ENCODE assay signal across 20 cellular contexts in the genomic region with DNA sequence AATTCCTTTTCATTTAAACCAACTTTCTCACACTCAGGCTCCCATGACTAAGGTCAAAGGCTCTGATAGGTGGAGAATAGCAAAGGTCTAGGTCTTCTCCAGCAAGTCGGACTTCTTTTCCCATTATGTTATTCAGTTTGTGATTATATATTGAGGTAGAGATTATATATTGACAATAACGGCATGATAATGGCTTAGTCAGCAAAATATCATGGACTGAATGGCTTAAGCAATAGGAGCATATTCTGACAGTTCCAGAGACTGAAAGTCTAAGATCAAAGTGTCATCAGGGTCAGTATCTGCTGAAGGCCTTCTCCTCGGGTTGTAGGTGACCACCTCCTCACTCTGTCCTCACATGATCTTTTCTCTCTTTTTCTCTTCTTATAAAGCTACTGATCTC.
DNase-seq lines count a peak whose midpoint lies in the region; ATAC-seq, FAIRE-seq and TF ChIP-seq lines count a peak whose summit lies in the region.
"Had no signal": no experiment of that assay in that cellular context is flagged by ENCODE, and none has a peak within 500 bp of the region (broad histone marks: within the 10 kb centered on the region; RNA-seq: fewer than 3 reads in every experiment).

No MANE protein-coding gene starts in this region.

- no peak overlapping the region for H3K9ac ChIP-seq in HepG2 (ENCODE audit: insufficient read depth, low read depth, low read length)
- H3K9ac ChIP-seq in K562 (ENCODE audit: insufficient read depth in 1 of 2, low read depth in 2 of 2, low read length in 2 of 2), result no peak overlapping the region
- H3K9ac ChIP-seq: BLaER1 treated with 17β-estradiol and CSF1 and Interleukin-3, amounts not matched to agents 10 nM and 100 nM had no signal

- H2AFZ ChIP-seq in HepG2 (ENCODE audit: low read length), result no peak overlapping the region
- H2AFZ ChIP-seq in K562 (ENCODE audit: low read depth, low read length), result no peak overlapping the region

- no peaks in the 10 kb centered on the region for H3K9me3 ChIP-seq in HepG2 (ENCODE audit: low read length)
- H3K9me3 ChIP-seq in right lobe of liver, result no peaks in the 10 kb centered on the region
- no peaks in the 10 kb centered on the region for H3K9me3 ChIP-seq in K562 (replicated peaks; ENCODE audit: control insufficient read depth, insufficient read depth, low read depth, low read length)
- H3K9me3 ChIP-seq: BLaER1 treated with 17β-estradiol and CSF1 and Interleukin-3, amounts not matched to agents 10 nM and 100 nM; Caco-2 had no signal

- no TSS peak for BruUV-seq in HepG2 (replicated peaks; lab: Mats Ljungman, UMichigan)
- BruUV-seq in K562 (replicated peaks; lab: Mats Ljungman, UMichigan), result no TSS peak

- TF ChIP-seq POLR2A in HepG2 (IDR thresholded peaks at IDR 0.05; ENCODE audit: insufficient read depth in 1 of 2, low read depth in 2 of 2, low read length in 2 of 2) (no peak), right lobe of liver (IDR thresholded peaks at IDR 0.05) (no peak), K562 (conservative IDR thresholded peaks at IDR 0.05) (no peak)

- peaks cover 10% of the 10 kb centered on the region; the same call in 1 of the 2 replicates for H3K4me1 ChIP-seq in HepG2 (ENCODE audit: insufficient read depth, low read length)
- no peaks in the 10 kb centered on the region for H3K4me1 ChIP-seq in right lobe of liver
- no peaks in the 10 kb centered on the region for H3K4me1 ChIP-seq in K562 (replicated peaks in 1 of 2; ENCODE audit: control insufficient read depth in 2 of 2, insufficient read depth in 2 of 2, low read length in 2 of 2)
- H3K4me1 ChIP-seq: BLaER1 treated with 17β-estradiol and CSF1 and Interleukin-3, amounts not matched to agents 10 nM and 100 nM; Caco-2 had no signal

- no peak for TF ChIP-seq CTCF in HepG2 (CRISPR knock-in tag; IDR thresholded peaks at IDR 0.05)
- TF ChIP-seq CTCF in right lobe of liver (IDR thresholded peaks at IDR 0.05), result no peak
- TF ChIP-seq CTCF in K562 (IDR thresholded peaks at IDR 0.05 in 2 of 3, conservative IDR thresholded peaks at IDR 0.05 in 1 of 3; ENCODE audit: insufficient read depth in 2 of 3, low read depth in 1 of 3, low read length in 3 of 3), result no peak

- intact Hi-C loops in HepG2 (cut with micrococcal nuclease; ENCODE audit: unreplicated experiment), result no loop called here
- intact Hi-C loops in right lobe of liver (cut with DNase I), result no loop called here
- intact Hi-C loops in K562 (cut with micrococcal nuclease), result no loop called here

- CTCF ChIA-PET in HepG2 (lab: Yijun Ruan, JAX; ENCODE audit: low intra/inter-chr PET ratio, low total read pairs), result no interaction called here
- CTCF ChIA-PET in K562 (lab: Yijun Ruan, JAX; ENCODE audit: low intra/inter-chr PET ratio), result no interaction called here

- DNase-seq in HepG2 (ENCODE audit: low spot score) (no peak), right lobe of liver (no peak), K562 (ENCODE audit: extremely low read depth in 1 of 4, low spot score in 3 of 4) (no peak), substantia nigra (lab: John Stamatoyannopoulos, UW) (no peak), A172 (ENCODE audit: low spot score) (no peak)
- DNase-seq: AML-193; Caco-2; Calu3; CD4-positive, alpha-beta T cell; CD8-positive, alpha-beta T cell; DMS79 treated with DMSO at 0.1 percent for 48 hours; GF-D8 had no signal

- no peak for FAIRE-seq in HepG2 (lab: Jason Lieb, UNC)
- no peak for FAIRE-seq in K562 (lab: Jason Lieb, UNC)
- FAIRE-seq: A204.1, D721Med, G401.6, GM12891, GM18507 had no signal

- no peak for TF ChIP-seq RAD21 in HepG2 (CRISPR knock-in tag; IDR thresholded peaks at IDR 0.05)
- no peak for TF ChIP-seq RAD21 in K562 (CRISPR knock-in tag; conservative IDR thresholded peaks at IDR 0.05 in 1 of 2, IDR thresholded peaks at IDR 0.05 in 1 of 2)

- H3K27me3 ChIP-seq in HepG2 (ENCODE audit: control insufficient read depth in 1 of 2, insufficient read depth in 2 of 2, low read length in 2 of 2) (no peaks in the 10 kb centered on the region), right lobe of liver (no peaks in the 10 kb centered on the region), K562 (ENCODE audit: control insufficient read depth in 2 of 2, insufficient read depth in 2 of 2, low read length in 2 of 2) (no peaks in the 10 kb centered on the region)
- H3K27me3 ChIP-seq: BLaER1 treated with 17β-estradiol and CSF1 and Interleukin-3, amounts not matched to agents 10 nM and 100 nM had no signal

- H3K36me3 ChIP-seq in HepG2 (replicated peaks in 1 of 2; ENCODE audit: control insufficient read depth in 1 of 2, insufficient read depth in 2 of 2, low read length in 2 of 2) (no peaks in the 10 kb centered on the region), right lobe of liver (no peaks in the 10 kb centered on the region), K562 (ENCODE audit: control insufficient read depth, insufficient read depth, low read length) (no peaks in the 10 kb centered on the region)
- H3K36me3 ChIP-seq: BLaER1 treated with 17β-estradiol and CSF1 and Interleukin-3, amounts not matched to agents 10 nM and 100 nM had no signal

- no peak overlapping the region for H3K27ac ChIP-seq in HepG2 (ENCODE audit: extremely low read length, insufficient read depth, low read length)
- no peak overlapping the region for H3K27ac ChIP-seq in right lobe of liver
- H3K27ac ChIP-seq in K562 (ENCODE audit: extremely low read depth, low read depth, low read length), result no peak overlapping the region
- H3K27ac ChIP-seq in substantia nigra (ENCODE audit: low read depth, low read length, poor library complexity, severe bottlenecking), result no peak overlapping the region
- H3K27ac ChIP-seq: 22Rv1; BLaER1 treated with 17β-estradiol and CSF1 and Interleukin-3, amounts not matched to agents 10 nM and 100 nM; C4-2B had no signal

- ATAC-seq in HepG2 (no peak), right lobe of liver (no peak), K562 (no peak)
- ATAC-seq: CD8-positive, alpha-beta T cell had no signal

- in situ Hi-C loops in HepG2 (cut with HindIII; ENCODE audit: extremely low pct_ligation_motif_present, low pct_unique_long_range_greater_than_20kb), result no loop called here
- in situ Hi-C loops in K562 (cut with MboI), result no loop called here

- TF ChIP-seq EP300 in HepG2 (IDR thresholded peaks at IDR 0.05; ENCODE audit: low read depth in 2 of 2, low read length in 2 of 2) (no peak), HepG2 (CRISPR knock-in tag; IDR thresholded peaks at IDR 0.05; ENCODE audit: borderline replicate concordance) (no peak), K562 (IDR thresholded peaks at IDR 0.05; ENCODE audit: low read length) (no peak)

- no peaks in the 10 kb centered on the region for H3K9me1 ChIP-seq in K562 (ENCODE audit: control insufficient read depth, insufficient read depth, low read length)

- no peak overlapping the region for H3K4me2 ChIP-seq in HepG2 (ENCODE audit: low read depth, low read length)
- H3K4me2 ChIP-seq in K562 (ENCODE audit: insufficient read depth, low read length), result no peak overlapping the region
- H3K4me2 ChIP-seq: BLaER1 treated with 17β-estradiol and CSF1 and Interleukin-3, amounts not matched to agents 10 nM and 100 nM had no signal

- no peak overlapping the region for H3K4me3 ChIP-seq in HepG2 (replicated peaks in 1 of 3; ENCODE audit: insufficient read depth in 1 of 3, low read depth in 2 of 3, low read length in 3 of 3)
- H3K4me3 ChIP-seq in right lobe of liver, result no peak overlapping the region
- H3K4me3 ChIP-seq in K562, result no peak overlapping the region
- H3K4me3 ChIP-seq: BLaER1 treated with 17β-estradiol and CSF1 and Interleukin-3, amounts not matched to agents 10 nM and 100 nM had no signal

- H3K79me2 ChIP-seq in HepG2 (ENCODE audit: insufficient read depth, low read length), result no peaks in the 10 kb centered on the region
- H3K79me2 ChIP-seq in K562 (ENCODE audit: control insufficient read depth, insufficient read depth, low read length), result no peaks in the 10 kb centered on the region

- WGBS in HepG2 (ENCODE audit: low lambda C conversion rate), result 3% methylated on average over 3 of the region's 3 CpGs
- 41% methylated on average over 3 of the region's 3 CpGs for WGBS in right lobe of liver (ENCODE audit: insufficient coverage, low coverage, low lambda C conversion rate, missing lambda C conversion rate)
- WGBS in K562 (ENCODE audit: insufficient coverage, low coverage, missing lambda C conversion rate), result 0% methylated on average over 3 of the region's 3 CpGs

- H4K20me1 ChIP-seq in HepG2 (ENCODE audit: insufficient read depth, low read length), result no peaks in the 10 kb centered on the region
- no peaks in the 10 kb centered on the region for H4K20me1 ChIP-seq in K562 (replicated peaks; ENCODE audit: control insufficient read depth, insufficient read depth, low read length)
- H4K20me1 ChIP-seq: BLaER1 treated with 17β-estradiol and CSF1 and Interleukin-3, amounts not matched to agents 10 nM and 100 nM had no signal

- POLR2A ChIA-PET in HepG2 (lab: Yijun Ruan, JAX), result no interaction called here
- POLR2A ChIA-PET in K562 (lab: Yijun Ruan, JAX), result no interaction called here

TF ChIP-seq in HepG2, 621 proteins besides CTCF, POLR2A, EP300 and RAD21 (continues in another document):
- no peak for TF ChIP-seq ZNF510 (CRISPR knock-in tag; IDR thresholded peaks at IDR 0.05; ENCODE audit: low read depth)
- peak; percentile 98 for TF ChIP-seq MAFF (IDR thresholded peaks at IDR 0.05; ENCODE audit: low read depth, low read length)
- TF ChIP-seq ZNF891 (CRISPR knock-in tag; IDR thresholded peaks at IDR 0.05), result no peak

TF ChIP-seq in K562, 482 proteins besides CTCF, POLR2A, EP300 and RAD21 (continues in another document):
- TF ChIP-seq ZKSCAN3 (CRISPR knock-in tag; IDR thresholded peaks at IDR 0.05), result no peak
- TF ChIP-seq C11orf30 (IDR thresholded peaks at IDR 0.05; ENCODE audit: low read depth), result 0 out of 2 replicates have a peak, but pooled peaks have one; percentile 31
- TF ChIP-seq MAFG (tag; conservative IDR thresholded peaks at IDR 0.05), result peak; percentile 47
- TF ChIP-seq, protein P1, sequence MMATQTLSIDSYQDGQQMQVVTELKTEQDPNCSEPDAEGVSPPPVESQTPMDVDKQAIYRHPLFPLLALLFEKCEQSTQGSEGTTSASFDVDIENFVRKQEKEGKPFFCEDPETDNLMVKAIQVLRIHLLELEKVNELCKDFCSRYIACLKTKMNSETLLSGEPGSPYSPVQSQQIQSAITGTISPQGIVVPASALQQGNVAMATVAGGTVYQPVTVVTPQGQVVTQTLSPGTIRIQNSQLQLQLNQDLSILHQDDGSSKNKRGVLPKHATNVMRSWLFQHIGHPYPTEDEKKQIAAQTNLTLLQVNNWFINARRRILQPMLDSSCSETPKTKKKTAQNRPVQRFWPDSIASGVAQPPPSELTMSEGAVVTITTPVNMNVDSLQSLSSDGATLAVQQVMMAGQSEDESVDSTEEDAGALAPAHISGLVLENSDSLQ (IDR thresholded peaks at IDR 0.05), result no peak
- TF ChIP-seq MAFK (IDR thresholded peaks at IDR 0.05; ENCODE audit: low read length), result peak; percentile 71

Comparison
In these comparisons a context has a peak if more than half of its experiments do, and no peak if none do; other contexts are left out.
1. Of the 241 proteins assayed by ChIP-seq in both HepG2 and K562: peak only in HepG2: none; only in K562: MAFG; in both: MAFF and MAFK; in neither: 238.